In the genomic region with DNA sequence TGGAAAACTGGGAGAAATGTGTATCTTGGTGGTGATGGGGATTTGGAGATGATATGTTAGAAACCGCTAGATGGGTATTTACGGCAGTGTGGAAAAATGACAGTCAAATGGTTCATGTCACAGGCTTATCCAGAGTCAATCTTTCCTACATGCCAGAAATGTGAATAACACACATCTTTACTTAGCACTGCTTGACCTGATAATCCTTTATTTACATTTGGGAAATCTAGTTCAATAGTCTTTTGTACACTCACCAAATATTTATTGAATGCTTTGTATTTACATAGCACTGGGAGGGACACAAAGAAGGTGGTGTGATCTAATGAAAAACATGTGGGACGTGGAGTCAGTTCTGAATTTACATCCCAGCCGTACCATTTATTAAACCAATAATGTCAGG, we compare ENCODE assay signal across 16 cellular contexts.
A peak's percentile ranks its signal among the peaks of the same experiment; 100 is the strongest.
DNase-seq lines count a peak whose midpoint lies in the region; ATAC-seq and TF ChIP-seq lines count a peak whose summit lies in the region.
"Had no signal": no experiment of that assay in that cellular context is flagged by ENCODE, and none has a peak within 500 bp of the region (broad histone marks: within the 10 kb centered on the region; RNA-seq: fewer than 3 reads in every experiment).

No MANE protein-coding gene starts in this region.

- no peaks in the 10 kb centered on the region for H3K36me3 ChIP-seq in liver (ENCODE audit: control insufficient read depth in 4 of 4, insufficient read depth in 3 of 4, low read depth in 1 of 4, low read length in 3 of 4)
- H3K36me3 ChIP-seq: tibial nerve had no signal

- no peak for TF ChIP-seq RAD21 in liver (IDR thresholded peaks at IDR 0.05)

- H3K27me3 ChIP-seq in liver (ENCODE audit: control insufficient read depth in 4 of 4, insufficient read depth in 4 of 4, low read length in 3 of 4): no peaks in the 10 kb centered on the region
- H3K27me3 ChIP-seq: foreskin keratinocyte, tibial nerve had no signal

- DNase-seq in DMS53 (lab: John Stamatoyannopoulos, UW) (peak; percentile 88), NCI-H1048 (lab: John Stamatoyannopoulos, UW) (peak; percentile 64), SW480 (ENCODE audit: low spot score) (peak; percentile 20), NCI-H2227 (lab: John Stamatoyannopoulos, UW; ENCODE audit: unreplicated experiment) (no peak)
- DNase-seq in central memory CD4-positive, alpha-beta T cell: no peak
- DNase-seq: DMS79 treated with DMSO at 0.1 percent for 48 hours; effector memory CD4-positive, alpha-beta T cell; foreskin keratinocyte; H9; NCI-H2107; stimulated activated naive B cell treated with anti-CD40 and anti-IgM and Interleukin-4, amounts not matched to agents 10 μg/mL and 1 μg/mL and 100 μg/mL, for 72 hours; T-helper 2 cell had no signal

- H3K9me3 ChIP-seq in liver (ENCODE audit: control insufficient read depth in 4 of 4, low read length in 3 of 4): no peaks in the 10 kb centered on the region
- H3K9me3 ChIP-seq: tibial nerve had no signal

- H3K27ac ChIP-seq in liver (ENCODE audit: low read depth in 1 of 2, low read length in 2 of 2): no peak overlapping the region
- H3K27ac ChIP-seq: foreskin keratinocyte, tibial nerve had no signal

- H3K4me3 ChIP-seq in liver (ENCODE audit: low read depth in 1 of 3, low read length in 3 of 3): no peak overlapping the region
- H3K4me3 ChIP-seq: tibial nerve had no signal

- H3K4me1 ChIP-seq in liver (ENCODE audit: control insufficient read depth in 4 of 4, insufficient read depth in 4 of 4, low read length in 3 of 4): peaks cover 0 to 16% (median 7%) of the 10 kb centered on the region in 4 donors
- H3K4me1 ChIP-seq: foreskin keratinocyte had no signal

- WGBS in liver: 47% methylated on average over 4 of the region's 4 CpGs

- no peak for ATAC-seq in HG03135 (IDR thresholded peaks at IDR 0.05; ENCODE audit: unreplicated experiment)
- ATAC-seq: activated CD4-positive, CD25-positive, alpha-beta regulatory T cell treated with anti-CD3 and anti-CD28 coated beads, Interleukin-2, amount 50 U/mL, for 24 hours; foreskin keratinocyte; stimulated activated naive B cell treated with anti-CD40 and anti-IgM and Interleukin-4, amounts not matched to agents 10 μg/mL and 1 μg/mL and 100 μg/mL, for 72 hours had no signal

- no peak overlapping the region for H3K9ac ChIP-seq in liver (ENCODE audit: low read depth in 1 of 2, low read length in 2 of 2)

- no peak for TF ChIP-seq CTCF in liver (IDR thresholded peaks at IDR 0.05; ENCODE audit: low read depth, low read length, missing input control)

TF ChIP-seq in liver, 16 proteins besides CTCF, POLR2A, EP300 and RAD21:
- TF ChIP-seq JUND (IDR thresholded peaks at IDR 0.05) (peak in 1 of 2 donors; percentile 15), FOXA1 (IDR thresholded peaks at IDR 0.05) (peak; percentile 68), EGR1 (IDR thresholded peaks at IDR 0.05; ENCODE audit: low read depth in 2 of 2) (no peak), RXRA (IDR thresholded peaks at IDR 0.05) (peak; percentile 11 to 38), HNF4A (conservative IDR thresholded peaks at IDR 0.05) (peak in 1 of 2 donors; percentile 18), FOXA2 (IDR thresholded peaks at IDR 0.05) (peak; percentile 90)
- TF ChIP-seq, protein P1, sequence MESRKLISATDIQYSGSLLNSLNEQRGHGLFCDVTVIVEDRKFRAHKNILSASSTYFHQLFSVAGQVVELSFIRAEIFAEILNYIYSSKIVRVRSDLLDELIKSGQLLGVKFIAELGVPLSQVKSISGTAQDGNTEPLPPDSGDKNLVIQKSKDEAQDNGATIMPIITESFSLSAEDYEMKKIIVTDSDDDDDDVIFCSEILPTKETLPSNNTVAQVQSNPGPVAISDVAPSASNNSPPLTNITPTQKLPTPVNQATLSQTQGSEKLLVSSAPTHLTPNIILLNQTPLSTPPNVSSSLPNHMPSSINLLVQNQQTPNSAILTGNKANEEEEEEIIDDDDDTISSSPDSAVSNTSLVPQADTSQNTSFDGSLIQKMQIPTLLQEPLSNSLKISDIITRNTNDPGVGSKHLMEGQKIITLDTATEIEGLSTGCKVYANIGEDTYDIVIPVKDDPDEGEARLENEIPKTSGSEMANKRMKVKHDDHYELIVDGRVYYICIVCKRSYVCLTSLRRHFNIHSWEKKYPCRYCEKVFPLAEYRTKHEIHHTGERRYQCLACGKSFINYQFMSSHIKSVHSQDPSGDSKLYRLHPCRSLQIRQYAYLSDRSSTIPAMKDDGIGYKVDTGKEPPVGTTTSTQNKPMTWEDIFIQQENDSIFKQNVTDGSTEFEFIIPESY (IDR thresholded peaks at IDR 0.05): no peak

Comparison
In these comparisons a context has a peak if more than half of its experiments do, and no peak if none do; other contexts are left out.
1. DNase-seq: peak in DMS53 (single experiment), NCI-H1048 (single experiment) and SW480 (single experiment); none in NCI-H2227 (single experiment) and central memory CD4-positive, alpha-beta T cell (single experiment).